29 cellular contexts compared by ENCODE assay signal in the genomic region with DNA sequence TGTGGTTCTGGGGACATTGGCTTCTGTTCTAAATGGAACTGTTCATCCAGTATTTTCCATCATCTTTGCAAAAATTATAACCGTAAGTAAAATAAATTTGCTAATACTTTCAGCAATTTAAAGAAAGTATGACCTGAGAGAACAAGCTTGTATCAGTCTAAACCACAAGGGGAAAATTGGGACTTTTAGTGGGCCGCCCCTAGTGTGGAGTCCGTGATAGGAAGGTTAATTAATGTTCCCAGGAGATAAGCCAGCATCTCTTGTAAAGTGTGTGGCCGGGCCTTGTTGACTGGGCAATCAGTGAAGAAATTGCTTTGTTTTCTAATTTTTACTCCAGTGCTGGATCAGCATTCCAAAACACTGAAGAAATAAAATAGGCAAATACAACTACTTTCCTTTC.
"Had no signal": no experiment of that assay in that cellular context is flagged by ENCODE, and none has a peak within 500 bp of the region (broad histone marks: within the 10 kb centered on the region; RNA-seq: fewer than 3 reads in every experiment).

No MANE protein-coding gene starts in this region.

- H3K27ac ChIP-seq: VCaP had no signal

- DNase-seq: activated B cell treated with CpG ODN at 0.5 μM for 24 hours; activated CD4-positive, alpha-beta memory T cell treated with anti-CD3 and anti-CD28 coated beads, Interleukin-2, amount 10 ng/mL, durations not matched to agents 7 days and 5 days; activated CD4-positive, alpha-beta T cell treated with anti-CD3 and anti-CD28 coated beads for 48 hours; activated CD4-positive, CD25-positive, alpha-beta regulatory T cell treated with anti-CD3 and anti-CD28 coated beads, Interleukin-2, amount 50 U/mL, for 72 hours; activated CD8-positive, alpha-beta memory T cell treated with anti-CD3 and anti-CD28 coated beads for 24 hours; activated CD8-positive, alpha-beta memory T cell treated with anti-CD3 and anti-CD28 coated beads, Interleukin-2, amount 10 ng/mL, durations not matched to agents 7 days and 5 days; activated CD8-positive, alpha-beta memory T cell treated with anti-CD3 and anti-CD28 coated beads, Interleukin-2, amount 50 U/mL, for 48 hours; activated effector memory CD4-positive, alpha-beta T cell treated with Interleukin-2 at 50 U/mL for 16 hours; activated naive CD4-positive, alpha-beta T cell treated with anti-CD3 and anti-CD28 coated beads, Interleukin-2, amount 10 ng/mL, durations not matched to agents 7 days and 5 days; activated naive CD8-positive, alpha-beta T cell treated with anti-CD3 and anti-CD28 coated beads, Interleukin-2, amount 50 U/mL, for 24 hours; activated T-cell treated with anti-CD3 and anti-CD28 coated beads, Interleukin-2, amount 50 U/mL, for 48 hours; anterior cingulate cortex; central memory CD4-positive, alpha-beta T cell; NCI-H1048; NCI-H1436 treated with DMSO at 0.1 percent for 48 hours; NCI-H1694 treated with DMSO at 0.1 percent for 48 hours; NCI-H2029 treated with DMSO at 0.1 percent for 48 hours; NCI-H2107; NCI-H2171; NCI-H510A; NCI-H526; NCI-H748 treated with DMSO at 0.1 percent for 48 hours; NK-92 treated with Interleukin-12 subunit alpha and Interleukin-12 subunit beta, amount 100 ng/mL, for 24 hours; Right ventricle myocardium superior; SW 1271; T-helper 1 cell; T-helper 2 cell; T-helper 9 cell had no signal
